Comparison of ENCODE assay signal across 26 cellular contexts in genomic region chr4:152545088-152545487, GRCh38.
"Had no signal": no experiment of that assay in that cellular context is flagged by ENCODE, and none has a peak within 500 bp of the region (broad histone marks: within the 10 kb centered on the region; RNA-seq: fewer than 3 reads in every experiment).

No MANE protein-coding gene starts in this region.

- DNase-seq: colonic mucosa; effector CD8-positive, alpha-beta T cell; endodermal cell; foreskin fibroblast; gastrocnemius medialis; head of caudate nucleus; naive B cell; nucleus accumbens; ovary; psoas muscle; right cardiac atrium; spleen; stimulated activated naive B cell treated with anti-CD40 and anti-IgM and Interleukin-4, amounts not matched to agents 10 μg/mL and 1 μg/mL and 100 μg/mL, for 72 hours; upper lobe of left lung; uterus had no signal

- H3K9me3 ChIP-seq: colonic mucosa, gastrocnemius medialis, ovary, thoracic aorta, upper lobe of left lung, uterus had no signal

- H3K27ac ChIP-seq: colonic mucosa, epithelial cell of prostate, gastrocnemius medialis, ovary, psoas muscle, spleen, thoracic aorta, tibial nerve, upper lobe of left lung, uterus had no signal

- H3K27me3 Mint-ChIP-seq: dendritic cell treated with granulocyte-macrophage colony-stimulating factor and Interleukin-4, amounts not matched to agents 40 ng/mL and 50 ng/mL, for 4 days; memory B cell; naive B cell; stimulated activated naive B cell treated with anti-CD40 and anti-IgM and Interleukin-4, amounts not matched to agents 10 μg/mL and 1 μg/mL and 100 μg/mL, for 72 hours; stimulated activated naive CD8-positive, alpha-beta T cell treated with anti-CD3 and anti-CD28 coated beads, Interleukin-15, Interleukin-2, amounts not matched to agents 100 ng/mL and 50 ng/mL, for 24 hours had no signal

- H3K36me3 ChIP-seq: colonic mucosa, ovary, thoracic aorta, uterus had no signal

- H3K36me3 Mint-ChIP-seq: naive B cell had no signal

- H3K27ac Mint-ChIP-seq: dendritic cell treated with granulocyte-macrophage colony-stimulating factor and Interleukin-4, amounts not matched to agents 40 ng/mL and 50 ng/mL, for 4 days; endodermal cell; memory B cell; naive B cell; nephron; stimulated activated naive B cell treated with anti-CD40 and anti-IgM and Interleukin-4, amounts not matched to agents 10 μg/mL and 1 μg/mL and 100 μg/mL, for 72 hours; stimulated activated naive CD8-positive, alpha-beta T cell treated with anti-CD3 and anti-CD28 coated beads, Interleukin-15, Interleukin-2, amounts not matched to agents 100 ng/mL and 50 ng/mL, for 24 hours had no signal

- H3K4me1 Mint-ChIP-seq: endodermal cell, nephron had no signal

- H3K27me3 ChIP-seq: colonic mucosa, gastrocnemius medialis, ovary, spleen, tibial nerve, upper lobe of left lung, uterus had no signal

- H3K9me3 Mint-ChIP-seq: dendritic cell treated with granulocyte-macrophage colony-stimulating factor and Interleukin-4, amounts not matched to agents 40 ng/mL and 50 ng/mL, for 4 days; memory B cell; naive B cell; nephron; stimulated activated naive B cell treated with anti-CD40 and anti-IgM and Interleukin-4, amounts not matched to agents 10 μg/mL and 1 μg/mL and 100 μg/mL, for 72 hours; stimulated activated naive CD8-positive, alpha-beta T cell treated with anti-CD3 and anti-CD28 coated beads, Interleukin-15, Interleukin-2, amounts not matched to agents 100 ng/mL and 50 ng/mL, for 24 hours had no signal

- H3K4me1 ChIP-seq: colonic mucosa, gastrocnemius medialis, psoas muscle, tibial nerve, upper lobe of left lung, uterus had no signal

- H3K4me3 ChIP-seq: colonic mucosa, gastrocnemius medialis, lung, ovary, psoas muscle, skin epidermis, spleen, thoracic aorta, tibial nerve, upper lobe of left lung, uterus had no signal

- H3K4me3 Mint-ChIP-seq: dendritic cell treated with granulocyte-macrophage colony-stimulating factor and Interleukin-4, amounts not matched to agents 40 ng/mL and 50 ng/mL, for 4 days; endodermal cell; memory B cell; naive B cell; nephron; stimulated activated naive B cell treated with anti-CD40 and anti-IgM and Interleukin-4, amounts not matched to agents 10 μg/mL and 1 μg/mL and 100 μg/mL, for 72 hours; stimulated activated naive CD8-positive, alpha-beta T cell treated with anti-CD3 and anti-CD28 coated beads, Interleukin-15, Interleukin-2, amounts not matched to agents 100 ng/mL and 50 ng/mL, for 24 hours had no signal

- ATAC-seq: esophagus mucosa; gastrocnemius medialis; left lobe of liver; psoas muscle; right cardiac atrium; stimulated activated naive B cell treated with anti-CD40 and anti-IgM and Interleukin-4, amounts not matched to agents 10 μg/mL and 1 μg/mL and 100 μg/mL, for 72 hours had no signal
